8 cellular contexts compared by ENCODE assay signal in the genomic region with DNA sequence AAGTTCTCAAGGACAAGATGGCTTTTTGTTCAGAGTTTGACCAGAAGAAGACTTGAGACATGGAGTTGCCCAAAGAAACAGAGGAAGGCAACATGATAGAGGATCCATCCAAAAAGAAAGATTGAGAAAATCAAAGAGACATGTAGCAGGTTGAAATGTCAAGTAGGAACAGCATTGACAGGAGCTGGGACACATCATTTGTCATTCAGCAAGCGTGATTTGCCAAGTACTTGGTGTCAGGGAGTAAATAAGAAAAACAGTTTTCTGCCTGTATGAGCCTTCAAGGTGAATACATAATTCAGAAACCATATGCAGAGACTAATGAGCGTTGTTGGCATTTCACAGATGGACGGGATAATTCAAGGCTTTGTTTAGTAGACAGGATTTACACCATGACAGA. TPM values are rescaled to one million over a fixed set of nuclear protein-coding genes. Genes with fewer than 3 reads are reported as not detected.
"Had no signal": no experiment of that assay in that cellular context is flagged by ENCODE, and none has a peak within 500 bp of the region (broad histone marks: within the 10 kb centered on the region; RNA-seq: fewer than 3 reads in every experiment).

No MANE protein-coding gene starts in this region.

- H3K4me3 ChIP-seq: GM23338, K562 had no signal

- DNase-seq: H9, HCEC 1CT, IMR-90 had no signal

- FAIRE-seq: H1, H54, HTR-8/SVneo, K562 had no signal

- ATAC-seq: GM23338, K562 had no signal

- H3K4me2 ChIP-seq: GM23338 had no signal

RNA-seq across cellular contexts. Expression of a gene that starts 11.2 kb away (rescaled TPM):
- total RNA-seq: GM23338, H1, H9, IMR-90, K562 had no signal
- polyA plus RNA-seq: GM23338, H1, IMR-90, K562 had no signal
